Comparison of ENCODE assay signal across 14 cellular contexts in genomic region chr11:11149671-11150459, GRCh38.
DNase-seq lines count a peak whose midpoint lies in the region.
"Had no signal": no experiment of that assay in that cellular context is flagged by ENCODE, and none has a peak within 500 bp of the region (broad histone marks: within the 10 kb centered on the region; RNA-seq: fewer than 3 reads in every experiment).

No MANE protein-coding gene starts in this region.

- H3K36me3 Mint-ChIP-seq in activated naive CD8-positive, alpha-beta T cell, result peaks cover 5% of the 10 kb centered on the region
- no peaks in the 10 kb centered on the region for H3K36me3 Mint-ChIP-seq in stimulated activated naive CD8-positive, alpha-beta T cell treated with anti-CD3 and anti-CD28 coated beads, Interleukin-15, Interleukin-2, amounts not matched to agents 100 ng/mL and 50 ng/mL, for 24 hours (ENCODE audit: low read depth)

- H3K9me3 Mint-ChIP-seq in activated naive CD8-positive, alpha-beta T cell (ENCODE audit: low read depth), result no peaks in the 10 kb centered on the region
- H3K9me3 Mint-ChIP-seq in stimulated activated naive CD8-positive, alpha-beta T cell treated with anti-CD3 and anti-CD28 coated beads, Interleukin-15, Interleukin-2, amounts not matched to agents 100 ng/mL and 50 ng/mL, for 24 hours, result peaks cover 4% of the 10 kb centered on the region

- DNase-seq in activated gamma-delta T cell treated with Interleukin-2 at 50 U/mL for 16 hours, result peak; percentile 32
- no peak for DNase-seq in activated gamma-delta T cell (lab: John Stamatoyannopoulos, UW)
- peak; percentile 64 for DNase-seq in T-helper 22 cell (ENCODE audit: low read depth)
- no peak for DNase-seq in NCI-H82 treated with DMSO at 0.1 percent for 48 hours (lab: John Stamatoyannopoulos, UW; ENCODE audit: unreplicated experiment)
- DNase-seq in AG20443 (ENCODE audit: low spot score), result no peak
- DNase-seq in medulla oblongata (ENCODE audit: extremely low spot score), result no peak
- DNase-seq: activated CD4-positive, CD25-positive, alpha-beta regulatory T cell; EL; GM23248; NCI-H1048; NCI-H524 treated with DMSO at 0.1 percent for 48 hours; SHP77 treated with DMSO at 0.1 percent for 48 hours had no signal

- H3K4me3 Mint-ChIP-seq in activated naive CD8-positive, alpha-beta T cell, result peak overlapping the region; percentile 61
- no peak overlapping the region for H3K4me3 Mint-ChIP-seq in stimulated activated naive CD8-positive, alpha-beta T cell treated with anti-CD3 and anti-CD28 coated beads, Interleukin-15, Interleukin-2, amounts not matched to agents 100 ng/mL and 50 ng/mL, for 24 hours

- H3K4me1 Mint-ChIP-seq in activated naive CD8-positive, alpha-beta T cell (ENCODE audit: low read depth), result peaks cover 63% of the 10 kb centered on the region
- peaks cover 32% of the 10 kb centered on the region for H3K4me1 Mint-ChIP-seq in stimulated activated naive CD8-positive, alpha-beta T cell treated with anti-CD3 and anti-CD28 coated beads, Interleukin-15, Interleukin-2, amounts not matched to agents 100 ng/mL and 50 ng/mL, for 24 hours (ENCODE audit: low read depth)

- H3K27me3 Mint-ChIP-seq in activated naive CD8-positive, alpha-beta T cell, result no peaks in the 10 kb centered on the region
- no peaks in the 10 kb centered on the region for H3K27me3 Mint-ChIP-seq in stimulated activated naive CD8-positive, alpha-beta T cell treated with anti-CD3 and anti-CD28 coated beads, Interleukin-15, Interleukin-2, amounts not matched to agents 100 ng/mL and 50 ng/mL, for 24 hours

- H3K27ac Mint-ChIP-seq in activated naive CD8-positive, alpha-beta T cell, result peak overlapping the region; percentile 50
- H3K27ac Mint-ChIP-seq in stimulated activated naive CD8-positive, alpha-beta T cell treated with anti-CD3 and anti-CD28 coated beads, Interleukin-15, Interleukin-2, amounts not matched to agents 100 ng/mL and 50 ng/mL, for 24 hours, result peak overlapping the region; percentile 10

Comparison
In these comparisons a context has a peak if more than half of its experiments do, and no peak if none do; other contexts are left out.
1. DNase-seq: peak in activated gamma-delta T cell treated with Interleukin-2 at 50 U/mL for 16 hours (single experiment) and T-helper 22 cell (single experiment); none in activated gamma-delta T cell (single experiment), NCI-H82 treated with DMSO at 0.1 percent for 48 hours (single experiment), AG20443 (single experiment) and medulla oblongata (single experiment).